13 cellular contexts compared by ENCODE assay signal in genomic region chr7:28986723-28987122, GRCh38. TPM values are rescaled to one million over a fixed set of nuclear protein-coding genes. Genes with fewer than 3 reads are reported as not detected.
DNase-seq lines count a peak whose midpoint lies in the region; ATAC-seq and TF ChIP-seq lines count a peak whose summit lies in the region.
"Had no signal": no experiment of that assay in that cellular context is flagged by ENCODE, and none has a peak within 500 bp of the region (broad histone marks: within the 10 kb centered on the region; RNA-seq: fewer than 3 reads in every experiment).

No MANE protein-coding gene starts in this region.

- no peak for TF ChIP-seq RAD21 in Ishikawa (IDR thresholded peaks at IDR 0.05; ENCODE audit: low read depth)

- H3F3A ChIP-seq in PC-3 (ENCODE audit: low read length, unreplicated experiment) = no peaks in the 10 kb centered on the region

- no peaks in the 10 kb centered on the region for H3K9me2 ChIP-seq in PC-3 (replicated peaks; ENCODE audit: low read length)

- POLR2A ChIA-PET in PC-3 (lab: Charles Lee; ENCODE audit: unreplicated experiment) = no interaction called here

- no peaks in the 10 kb centered on the region for H3K4me1 ChIP-seq in colonic mucosa
- H3K4me1 ChIP-seq in lower lobe of right lung = peaks cover 40% of the 10 kb centered on the region
- H3K4me1 ChIP-seq in PC-3 (ENCODE audit: insufficient read depth, low read length) = peaks cover 11% of the 10 kb centered on the region
- H3K4me1 ChIP-seq: Peyer's patch had no signal

- no peaks in the 10 kb centered on the region for H3K27me3 ChIP-seq in colonic mucosa
- H3K27me3 ChIP-seq in lower lobe of right lung (ENCODE audit: low read depth) = no peaks in the 10 kb centered on the region
- H3K27me3 ChIP-seq in PC-3 (ENCODE audit: low read length) = no peaks in the 10 kb centered on the region
- H3K27me3 ChIP-seq: Peyer's patch had no signal

- H3K9ac ChIP-seq in colonic mucosa (ENCODE audit: low read depth in 2 of 2, low read length in 2 of 2) = no peak overlapping the region
- H3K9ac ChIP-seq in PC-3 (ENCODE audit: low read length) = no peak overlapping the region

- H3K9me3 ChIP-seq in colonic mucosa (no peaks in the 10 kb centered on the region), lower lobe of right lung (no peaks in the 10 kb centered on the region), PC-3 (ENCODE audit: low read length) (no peaks in the 10 kb centered on the region)
- H3K9me3 ChIP-seq: Peyer's patch had no signal

- CTCF ChIA-PET in PC-3 (lab: Charles Lee) = interaction anchor here (0.6 kb wide), 1 partner anchor 495 kb away, joined by 4 read pairs; no protein-coding TSS in a partner anchor

- ATAC-seq in lower lobe of right lung (peak; percentile 71 to 80), PC-3 (no peak), HG03378 (IDR thresholded peaks at IDR 0.05; ENCODE audit: unreplicated experiment) (no peak)
- ATAC-seq: stimulated activated effector memory CD8-positive, alpha-beta T cell treated with anti-CD3 and anti-CD28 coated beads, Interleukin-12 subunit alpha, Interleukin-12 subunit beta, amount 100 ng/mL, for 72 hours had no signal

- intact Hi-C loops in colonic mucosa (cut with DNase I) = no loop called here
- intact Hi-C loops in lower lobe of right lung (cut with DNase I) = no loop called here
- intact Hi-C loops in PC-3 (cut with micrococcal nuclease) = no loop called here

- no peak overlapping the region for H3K4me3 ChIP-seq in colonic mucosa
- no peak overlapping the region for H3K4me3 ChIP-seq in lower lobe of right lung
- H3K4me3 ChIP-seq in PC-3 (ENCODE audit: low read length) = no peak overlapping the region
- H3K4me3 ChIP-seq: Peyer's patch had no signal

- TF ChIP-seq EP300 in Ishikawa (IDR thresholded peaks at IDR 0.05; ENCODE audit: borderline replicate concordance) = no peak

- H4K20me1 ChIP-seq in PC-3 (ENCODE audit: low read length) = no peaks in the 10 kb centered on the region

- BruUV-seq in PC-3 (replicated peaks; lab: Mats Ljungman, UMichigan) = no TSS peak

- no peak overlapping the region for H3K4me2 ChIP-seq in PC-3 (ENCODE audit: low read length)

- no peaks in the 10 kb centered on the region for H3K79me2 ChIP-seq in PC-3 (ENCODE audit: low read length)

- H3K36me3 ChIP-seq in colonic mucosa = no peaks in the 10 kb centered on the region
- no peaks in the 10 kb centered on the region for H3K36me3 ChIP-seq in lower lobe of right lung
- H3K36me3 ChIP-seq in PC-3 (ENCODE audit: low read depth, low read length) = no peaks in the 10 kb centered on the region
- H3K36me3 ChIP-seq: Peyer's patch had no signal

- no peak for DNase-seq in colonic mucosa
- DNase-seq in lower lobe of right lung = no peak
- DNase-seq in stromal cell of bone marrow (ENCODE audit: low read depth) = peak; percentile 65
- no peak for DNase-seq in T-helper 1 cell
- DNase-seq in NCI-H2029 (lab: John Stamatoyannopoulos, UW) = no peak
- DNase-seq in PC-3 = no peak
- DNase-seq: amygdala, NCI-H1436, Peyer's patch, retina had no signal

- H2AFZ ChIP-seq in PC-3 (ENCODE audit: low read length) = no peak overlapping the region

- H3K27ac ChIP-seq in colonic mucosa (peak overlapping the region; percentile 19), lower lobe of right lung (no peak overlapping the region), PC-3 (ENCODE audit: low read length) (no peak overlapping the region)

- no peak for TF ChIP-seq CTCF in colonic mucosa (IDR thresholded peaks at IDR 0.05)
- no peak for TF ChIP-seq CTCF in lower lobe of right lung (IDR thresholded peaks at IDR 0.05)
- TF ChIP-seq CTCF in PC-3 (conservative IDR thresholded peaks at IDR 0.05; ENCODE audit: low read depth, low read length) = no peak

TF ChIP-seq in Ishikawa, 13 proteins besides CTCF, POLR2A, EP300 and RAD21:
- TF ChIP-seq EGR1 (IDR thresholded peaks at IDR 0.05) (no peak), YY1 (IDR thresholded peaks at IDR 0.05; ENCODE audit: low read depth) (no peak), TCF12 (IDR thresholded peaks at IDR 0.05; ENCODE audit: low read depth) (no peak), CEBPB (IDR thresholded peaks at IDR 0.05) (peak; percentile 43; the same call in 1 of the 2 replicates), TEAD4 (IDR thresholded peaks at IDR 0.05) (no peak)
TF ChIP-seq in Ishikawa: peak in this region for 1.

RNA-seq across cellular contexts. Expression of gene TRIL, which starts 28.6 kb away (rescaled TPM):
- total RNA-seq in colonic mucosa = 1 to 10 TPM; 1.1 to 1.9 TPM
- total RNA-seq in lower lobe of right lung = 6.4 TPM
- 0.12 and 0.29 TPM in 2 replicates for total RNA-seq in PC-3 (2014; rRNA removed)

Comparison
In these comparisons a context has a peak if more than half of its experiments do, and no peak if none do; other contexts are left out.
1. ATAC-seq: peak in lower lobe of right lung (2 of 2); none in PC-3 (single experiment) and HG03378 (single experiment).